In genomic region chr11:3016861-3017260, GRCh38 we compare ENCODE assay signal across 24 cellular contexts. TPM values are rescaled to one million over a fixed set of nuclear protein-coding genes. Genes with fewer than 3 reads are reported as not detected.
DNase-seq lines count a peak whose midpoint lies in the region; ATAC-seq and TF ChIP-seq lines count a peak whose summit lies in the region.
"Had no signal": no experiment of that assay in that cellular context is flagged by ENCODE, and none has a peak within 500 bp of the region (broad histone marks: within the 10 kb centered on the region; RNA-seq: fewer than 3 reads in every experiment).

No MANE protein-coding gene starts in this region.

- no peaks in the 10 kb centered on the region for H3K4me1 ChIP-seq in Panc1 (ENCODE audit: control insufficient read depth, insufficient read depth, low read length)
- H3K4me1 ChIP-seq: psoas muscle had no signal

- H3K27ac ChIP-seq in Panc1 (ENCODE audit: low read length) = no peak overlapping the region
- H3K27ac ChIP-seq: coronary artery, psoas muscle, thoracic aorta had no signal

- ATAC-seq in Panc1 (peak; percentile 79), sciatic nerve (no peak), GM19455 (IDR thresholded peaks at IDR 0.05; ENCODE audit: unreplicated experiment) (no peak)
- ATAC-seq: activated naive CD4-positive, alpha-beta T cell treated with anti-CD3 and anti-CD28 coated beads, Interleukin-2, amount 50 U/mL, for 72 hours; heart right ventricle; psoas muscle; stimulated activated naive B cell treated with anti-CD40 and anti-IgM and Interleukin-4, amounts not matched to agents 10 μg/mL and 1 μg/mL and 100 μg/mL, for 72 hours had no signal

- H3K36me3 Mint-ChIP-seq in activated naive CD4-positive, alpha-beta T cell treated with anti-CD3 and anti-CD28 coated beads, Interleukin-2, amount 10 ng/mL, durations not matched to agents 7 days and 5 days = peaks cover 58% of the 10 kb centered on the region
- peaks cover 51% of the 10 kb centered on the region for H3K36me3 Mint-ChIP-seq in activated naive CD4-positive, alpha-beta T cell treated with anti-CD3 and anti-CD28 coated beads for 36 hours (ENCODE audit: low read depth)
- H3K36me3 Mint-ChIP-seq in type B pancreatic cell = peaks cover 3% of the 10 kb centered on the region

- no peak overlapping the region for H3K4me3 ChIP-seq in Panc1 (ENCODE audit: low read depth in 2 of 2, low read length in 2 of 2)
- H3K4me3 ChIP-seq in astrocyte of the spinal cord (ENCODE audit: low read depth, low read length) = no peak overlapping the region
- H3K4me3 ChIP-seq: coronary artery, heart right ventricle, psoas muscle, skin epidermis, thoracic aorta had no signal

- peaks cover 39% of the 10 kb centered on the region for H3K36me3 ChIP-seq in Panc1 (ENCODE audit: control insufficient read depth, insufficient read depth, low read length)

- intact Hi-C loops in activated naive CD4-positive, alpha-beta T cell treated with anti-CD3 and anti-CD28 coated beads for 36 hours (cut with micrococcal nuclease) = no loop called here
- intact Hi-C loops in Panc1 (cut with micrococcal nuclease; ENCODE audit: unreplicated experiment) = no loop called here
- intact Hi-C loops in sciatic nerve (cut with DNase I) = no loop called here

- peak overlapping the region; percentile 99 for H3K27ac Mint-ChIP-seq in activated naive CD4-positive, alpha-beta T cell treated with anti-CD3 and anti-CD28 coated beads, Interleukin-2, amount 10 ng/mL, durations not matched to agents 7 days and 5 days
- H3K27ac Mint-ChIP-seq in activated naive CD4-positive, alpha-beta T cell treated with anti-CD3 and anti-CD28 coated beads for 36 hours = no peak overlapping the region
- no peak overlapping the region for H3K27ac Mint-ChIP-seq in type B pancreatic cell
- H3K27ac Mint-ChIP-seq: activated CD4-positive, alpha-beta T cell treated with anti-CD3 and anti-CD28 coated beads, Interleukin-2, amount 10 ng/mL, durations not matched to agents 24 days and 14 days; immature natural killer cell; stimulated activated naive B cell treated with anti-CD40 and anti-IgM and Interleukin-4, amounts not matched to agents 10 μg/mL and 1 μg/mL and 100 μg/mL, for 72 hours had no signal

- no peaks in the 10 kb centered on the region for H3K9me3 Mint-ChIP-seq in activated naive CD4-positive, alpha-beta T cell treated with anti-CD3 and anti-CD28 coated beads, Interleukin-2, amount 10 ng/mL, durations not matched to agents 7 days and 5 days
- H3K9me3 Mint-ChIP-seq in activated naive CD4-positive, alpha-beta T cell treated with anti-CD3 and anti-CD28 coated beads for 36 hours = no peaks in the 10 kb centered on the region
- H3K9me3 Mint-ChIP-seq in type B pancreatic cell = no peaks in the 10 kb centered on the region
- H3K9me3 Mint-ChIP-seq: activated CD4-positive, alpha-beta T cell treated with anti-CD3 and anti-CD28 coated beads, Interleukin-2, amount 10 ng/mL, durations not matched to agents 24 days and 14 days; activated naive CD4-positive, alpha-beta T cell treated with anti-CD3 and anti-CD28 coated beads, Interleukin-2, amount 50 U/mL, for 72 hours; immature natural killer cell; stimulated activated naive B cell treated with anti-CD40 and anti-IgM and Interleukin-4, amounts not matched to agents 10 μg/mL and 1 μg/mL and 100 μg/mL, for 72 hours had no signal

- H3K27me3 ChIP-seq in Panc1 (ENCODE audit: control insufficient read depth, insufficient read depth, low read length) = no peaks in the 10 kb centered on the region
- H3K27me3 ChIP-seq: heart right ventricle had no signal

- no peak for DNase-seq in activated naive CD4-positive, alpha-beta T cell treated with anti-CD3 and anti-CD28 coated beads, Interleukin-2, amount 10 ng/mL, durations not matched to agents 7 days and 5 days
- no peak for DNase-seq in activated naive CD4-positive, alpha-beta T cell treated with anti-CD3 and anti-CD28 coated beads for 36 hours
- DNase-seq in Panc1 (ENCODE audit: low read depth, low spot score) (no peak), astrocyte of the spinal cord (ENCODE audit: low read depth, low spot score) (no peak), type B pancreatic cell (ENCODE audit: extremely low spot score, unreplicated experiment) (no peak), iPS-NIHi7 (ENCODE audit: extremely low spot score) (no peak), sciatic nerve (ENCODE audit: low spot score) (no peak)
- DNase-seq: activated CD4-positive, alpha-beta T cell treated with anti-CD3 and anti-CD28 coated beads, Interleukin-2, amount 10 ng/mL, durations not matched to agents 24 days and 14 days; activated T-cell treated with anti-CD3 and anti-CD28 coated beads, Interleukin-2, amount 50 U/mL, for 1 hour; H7; heart right ventricle; immature natural killer cell; NCI-H1105 treated with DMSO at 0.1 percent for 48 hours; NCI-H2081 treated with DMSO at 0.1 percent for 48 hours; NCI-H446 treated with DMSO at 0.1 percent for 48 hours; psoas muscle; stimulated activated CD4-positive, alpha-beta T cell treated with anti-CD3 and anti-CD28 coated beads, Interleukin-2, amount 100 ng/mL, for 24 hours; stimulated activated naive B cell treated with anti-CD40 and anti-IgM and Interleukin-4, amounts not matched to agents 10 μg/mL and 1 μg/mL and 100 μg/mL, for 72 hours had no signal

- in situ Hi-C loops in Panc1 (cut with HindIII; ENCODE audit: low pct_unique_long_range_greater_than_20kb, low sequenced_read_pairs) (no loop called here), astrocyte of the spinal cord (cut with HindIII; ENCODE audit: low sequenced_read_pairs) (no loop called here)

- POLR2A ChIA-PET in Panc1 (lab: Charles Lee) = interaction anchor here (0.5 to 0.6 kb wide), 2 partner anchors 25 to 42 kb away, joined by 3 to 5 read pairs; partner anchors contain the start of gene NAP1L4

- H3K4me1 Mint-ChIP-seq in activated naive CD4-positive, alpha-beta T cell treated with anti-CD3 and anti-CD28 coated beads, Interleukin-2, amount 10 ng/mL, durations not matched to agents 7 days and 5 days = peaks cover 89% of the 10 kb centered on the region
- H3K4me1 Mint-ChIP-seq in activated naive CD4-positive, alpha-beta T cell treated with anti-CD3 and anti-CD28 coated beads for 36 hours (ENCODE audit: low read depth) = peaks cover 43% of the 10 kb centered on the region
- no peaks in the 10 kb centered on the region for H3K4me1 Mint-ChIP-seq in type B pancreatic cell (ENCODE audit: unreplicated experiment)

- BruUV-seq in Panc1 (replicated peaks; lab: Mats Ljungman, UMichigan) = no TSS peak

- H3K27me3 Mint-ChIP-seq in activated naive CD4-positive, alpha-beta T cell treated with anti-CD3 and anti-CD28 coated beads, Interleukin-2, amount 10 ng/mL, durations not matched to agents 7 days and 5 days = no peaks in the 10 kb centered on the region
- no peaks in the 10 kb centered on the region for H3K27me3 Mint-ChIP-seq in activated naive CD4-positive, alpha-beta T cell treated with anti-CD3 and anti-CD28 coated beads for 36 hours (ENCODE audit: low read depth)
- no peaks in the 10 kb centered on the region for H3K27me3 Mint-ChIP-seq in type B pancreatic cell
- H3K27me3 Mint-ChIP-seq: activated CD4-positive, alpha-beta T cell treated with anti-CD3 and anti-CD28 coated beads, Interleukin-2, amount 10 ng/mL, durations not matched to agents 24 days and 14 days; stimulated activated naive B cell treated with anti-CD40 and anti-IgM and Interleukin-4, amounts not matched to agents 10 μg/mL and 1 μg/mL and 100 μg/mL, for 72 hours had no signal

- CTCF ChIA-PET in activated naive CD4-positive, alpha-beta T cell treated with anti-CD3 and anti-CD28 coated beads, Interleukin-2, amount 10 ng/mL, durations not matched to agents 7 days and 5 days (lab: Charles Lee) = interaction anchor here (0.9 to 2.7 kb wide), 2 partner anchors 73 to 75 kb away, joined by 4 to 10 read pairs; no protein-coding TSS in a partner anchor
- CTCF ChIA-PET in activated naive CD4-positive, alpha-beta T cell treated with anti-CD3 and anti-CD28 coated beads for 36 hours (lab: Charles Lee) = interaction anchor here (1.1 to 1.5 kb wide), 2 partner anchors 75 to 391 kb away, joined by 3 to 8 read pairs; no protein-coding TSS in a partner anchor
- CTCF ChIA-PET in Panc1 (lab: Charles Lee) = no interaction called here

- peak overlapping the region; percentile 33 for H3K4me3 Mint-ChIP-seq in activated naive CD4-positive, alpha-beta T cell treated with anti-CD3 and anti-CD28 coated beads, Interleukin-2, amount 10 ng/mL, durations not matched to agents 7 days and 5 days
- no peak overlapping the region for H3K4me3 Mint-ChIP-seq in activated naive CD4-positive, alpha-beta T cell treated with anti-CD3 and anti-CD28 coated beads for 36 hours
- H3K4me3 Mint-ChIP-seq in type B pancreatic cell = no peak overlapping the region
- H3K4me3 Mint-ChIP-seq: activated CD4-positive, alpha-beta T cell treated with anti-CD3 and anti-CD28 coated beads, Interleukin-2, amount 10 ng/mL, durations not matched to agents 24 days and 14 days; CD14-positive monocyte; immature natural killer cell; stimulated activated naive B cell treated with anti-CD40 and anti-IgM and Interleukin-4, amounts not matched to agents 10 μg/mL and 1 μg/mL and 100 μg/mL, for 72 hours had no signal

- TF ChIP-seq CTCF in Panc1 (IDR thresholded peaks at IDR 0.05) (no peak), astrocyte of the spinal cord (IDR thresholded peaks at IDR 0.05; ENCODE audit: low read depth, low read length) (peak; percentile 7), type B pancreatic cell (conservative IDR thresholded peaks at IDR 0.05) (peak; percentile 16)

- no peaks in the 10 kb centered on the region for H3K9me3 ChIP-seq in Panc1 (ENCODE audit: control insufficient read depth, insufficient read depth, low read depth, low read length)
- H3K9me3 ChIP-seq: heart right ventricle, psoas muscle, thoracic aorta had no signal

RNA-seq across cellular contexts. Expression of gene NAP1L4, which starts 24.7 kb away (rescaled TPM):
- 100 to 1,000 TPM; 240 to 245 TPM for total RNA-seq in activated naive CD4-positive, alpha-beta T cell treated with anti-CD3 and anti-CD28 coated beads for 36 hours
- total RNA-seq in Panc1 (2021; ENCODE audit: unreplicated experiment) (274 TPM), type B pancreatic cell (ENCODE audit: low replicate concordance) (137 and 172 TPM in 2 replicates), sciatic nerve (173 TPM)
- polyA plus RNA-seq in Panc1 (2012; ENCODE audit: insufficient read length) = 162 TPM

RNA-seq across cellular contexts. Expression of gene CARS1, which starts 40.4 kb away (rescaled TPM):
- total RNA-seq in activated naive CD4-positive, alpha-beta T cell treated with anti-CD3 and anti-CD28 coated beads for 36 hours = 100 to 1,000 TPM; 126 to 128 TPM
- 120 TPM for total RNA-seq in Panc1 (2021; ENCODE audit: unreplicated experiment)
- polyA plus RNA-seq in Panc1 (2012; ENCODE audit: insufficient read length) = 264 TPM
- 38.9 and 47.8 TPM in 2 replicates for total RNA-seq in type B pancreatic cell (ENCODE audit: low replicate concordance)
- 42.3 TPM for total RNA-seq in sciatic nerve
